Comparison of ENCODE assay signal across 10 cellular contexts in genomic region chr4:185467991-185468390, GRCh38. TPM values are rescaled to one million over a fixed set of nuclear protein-coding genes. Genes with fewer than 3 reads are reported as not detected.
"Had no signal": no experiment of that assay in that cellular context is flagged by ENCODE, and none has a peak within 500 bp of the region (broad histone marks: within the 10 kb centered on the region; RNA-seq: fewer than 3 reads in every experiment).

No MANE protein-coding gene starts in this region.

- H3K27ac Mint-ChIP-seq: IgD-negative memory B cell had no signal

- ATAC-seq: HepG2, K562 had no signal

- DNase-seq: IMR-90, Karpas-422, KBM-7, KG1 had no signal

- H3K36me3 Mint-ChIP-seq: IgD-negative memory B cell had no signal

- H3K4me3 ChIP-seq: K562 had no signal

- H3K4me2 ChIP-seq: KMS-11 had no signal

- H3K9me3 Mint-ChIP-seq: IgD-negative memory B cell had no signal

- H3K9ac ChIP-seq: KMS-11 had no signal

- H3K27ac ChIP-seq: HL-60, KMS-11 had no signal

RNA-seq across cellular contexts. Expression of gene CCDC110, which starts 3.5 kb away (rescaled TPM):
- total RNA-seq: HepG2, HT-29 had no signal
- polyA plus RNA-seq: HepG2, IgD-negative memory B cell had no signal
